In genomic region chr3:9226326-9226725, GRCh38 we compare ENCODE assay signal across 18 cellular contexts. TPM values are rescaled to one million over a fixed set of nuclear protein-coding genes. Genes with fewer than 3 reads are reported as not detected.
DNase-seq lines count a peak whose midpoint lies in the region; ATAC-seq, FAIRE-seq and TF ChIP-seq lines count a peak whose summit lies in the region.
"Had no signal": no experiment of that assay in that cellular context is flagged by ENCODE, and none has a peak within 500 bp of the region (broad histone marks: within the 10 kb centered on the region; RNA-seq: fewer than 3 reads in every experiment).

No MANE protein-coding gene starts in this region.

- H3K4me1 ChIP-seq in left lung, result no peaks in the 10 kb centered on the region

- H3K4me3 ChIP-seq in AG10803 (ENCODE audit: low read length), result no peak overlapping the region
- H3K4me3 ChIP-seq in bronchial epithelial cell (ENCODE audit: low read depth, low read length), result no peak overlapping the region
- no peak overlapping the region for H3K4me3 ChIP-seq in left lung
- H3K4me3 ChIP-seq: ascending aorta, ovary had no signal

- H3K36me3 Mint-ChIP-seq in osteocyte (ENCODE audit: unreplicated experiment), result no peaks in the 10 kb centered on the region

- peak; percentile 42 for ATAC-seq in left lung
- no peak for ATAC-seq in HG03159 (IDR thresholded peaks at IDR 0.05; ENCODE audit: unreplicated experiment)
- no peak for ATAC-seq in HG02938 (IDR thresholded peaks at IDR 0.05; ENCODE audit: unreplicated experiment)
- ATAC-seq in HG03025 (IDR thresholded peaks at IDR 0.05; ENCODE audit: low FRiP score, unreplicated experiment), result no peak

- H3K27me3 Mint-ChIP-seq in osteocyte (ENCODE audit: unreplicated experiment), result peaks cover 24% of the 10 kb centered on the region
- H3K27me3 Mint-ChIP-seq: type B pancreatic cell had no signal

- no peaks in the 10 kb centered on the region for H3K4me1 Mint-ChIP-seq in osteocyte (ENCODE audit: unreplicated experiment)

- DNase-seq in AG10803 (ENCODE audit: low read depth) (peak; percentile 31), OCI-M1 (lab: John Stamatoyannopoulos, UW) (peak; percentile 72), bronchial epithelial cell (ENCODE audit: low read depth) (peak; percentile 58), left lung (no peak), osteocyte (ENCODE audit: extremely low spot score, unreplicated experiment) (no peak)
- DNase-seq: activated CD4-positive, alpha-beta T cell treated with anti-CD3 and anti-CD28 coated beads for 1 hour; DMS153; Karpas-422; mesenchymal stem cell; NCI-H2081 had no signal

- peaks cover 7% of the 10 kb centered on the region for H3K36me3 ChIP-seq in bronchial epithelial cell (ENCODE audit: control insufficient read depth, insufficient read depth, low read length)
- H3K36me3 ChIP-seq in left lung, result no peaks in the 10 kb centered on the region
- H3K36me3 ChIP-seq: ascending aorta, ovary had no signal

- no peaks in the 10 kb centered on the region for H3K9me3 Mint-ChIP-seq in osteocyte (ENCODE audit: unreplicated experiment)
- H3K9me3 Mint-ChIP-seq: activated T-helper 1 cell treated with anti-CD3 and anti-CD28 coated beads, Interleukin-12 subunit alpha, Interleukin-12 subunit beta, Interleukin-2, Interleukin-4 antibody, amounts not matched to agents 30 ng/mL and 10 ng/mL and 1 ng/mL, durations not matched to agents 14 hours and 24 hours and 36 hours had no signal

- H3K4me3 Mint-ChIP-seq in osteocyte (ENCODE audit: unreplicated experiment), result no peak overlapping the region
- H3K4me3 Mint-ChIP-seq: activated T-helper 1 cell treated with anti-CD3 and anti-CD28 coated beads, Interleukin-12 subunit alpha, Interleukin-12 subunit beta, Interleukin-2, Interleukin-4 antibody, amounts not matched to agents 30 ng/mL and 10 ng/mL and 1 ng/mL, durations not matched to agents 14 hours and 24 hours and 36 hours; type B pancreatic cell had no signal

- H3K27me3 ChIP-seq in bronchial epithelial cell (ENCODE audit: control insufficient read depth, insufficient read depth, low read length) (no peaks in the 10 kb centered on the region), left lung (no peaks in the 10 kb centered on the region)
- H3K27me3 ChIP-seq: ascending aorta, ovary had no signal

- H3K27ac ChIP-seq in left lung, result no peak overlapping the region
- H3K27ac ChIP-seq: ascending aorta, ovary had no signal

- H3K9me3 ChIP-seq in left lung, result no peaks in the 10 kb centered on the region
- H3K9me3 ChIP-seq: ascending aorta, ovary had no signal

- TF ChIP-seq CTCF in AG10803 (conservative IDR thresholded peaks at IDR 0.05; ENCODE audit: low read length), result no peak
- no peak for TF ChIP-seq CTCF in bronchial epithelial cell (IDR thresholded peaks at IDR 0.05; ENCODE audit: insufficient read depth, low read length, severe bottlenecking)
- no peak for TF ChIP-seq CTCF in left lung (IDR thresholded peaks at IDR 0.05)
- TF ChIP-seq CTCF in osteocyte (IDR thresholded peaks at IDR 0.05), result no peak

- no peak overlapping the region for H3K27ac Mint-ChIP-seq in osteocyte (ENCODE audit: unreplicated experiment)
- H3K27ac Mint-ChIP-seq: activated T-helper 1 cell treated with anti-CD3 and anti-CD28 coated beads, Interleukin-12 subunit alpha, Interleukin-12 subunit beta, Interleukin-2, Interleukin-4 antibody, amounts not matched to agents 30 ng/mL and 10 ng/mL and 1 ng/mL, durations not matched to agents 14 hours and 24 hours and 36 hours; type B pancreatic cell had no signal

- intact Hi-C loops in left lung (cut with DNase I), result no loop called here

- no peak for FAIRE-seq in bronchial epithelial cell (lab: Jason Lieb, UNC)
- FAIRE-seq: endometrium had no signal

RNA-seq across cellular contexts. Expression of gene SRGAP3, which starts 23.1 kb away (rescaled TPM):
- total RNA-seq in bronchial epithelial cell, result 16.5 and 30.5 TPM in 2 replicates
- 1 to 10 TPM; 5.1 to 6.8 TPM for total RNA-seq in left lung
- total RNA-seq in osteocyte, result 1.5 and 2.6 TPM in 2 replicates

Comparison
In these comparisons a context has a peak if more than half of its experiments do, and no peak if none do; other contexts are left out.
1. DNase-seq: peak in AG10803 (single experiment), OCI-M1 (single experiment) and bronchial epithelial cell (single experiment); none in left lung (0 of 2) and osteocyte (single experiment).